Comparison of ENCODE assay signal across 1 cellular context in the genomic region with DNA sequence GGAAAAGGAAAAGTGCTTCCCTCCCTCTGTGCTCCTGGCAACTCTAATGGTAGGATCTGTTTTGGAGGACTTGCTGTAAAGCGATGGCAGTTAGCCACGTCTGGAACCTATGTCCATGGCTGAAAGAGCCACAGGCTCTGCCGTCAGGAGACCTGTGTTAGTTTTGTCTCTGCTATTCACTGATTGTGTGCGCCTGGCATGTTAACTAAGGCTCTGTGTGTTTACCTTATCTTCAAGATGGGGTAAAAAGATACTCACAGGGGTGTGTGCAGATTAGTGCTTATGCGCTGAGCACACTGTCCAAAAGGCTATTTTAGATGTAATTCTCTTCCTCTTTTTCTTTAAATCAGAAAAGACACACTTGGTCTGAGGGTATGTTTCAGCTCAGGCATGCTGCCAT.
TF ChIP-seq lines count a peak whose summit lies in the region.

No MANE protein-coding gene starts in this region.

TF ChIP-seq in K562, 482 proteins besides CTCF, POLR2A, EP300 and RAD21 (continued from another document and continues in another):
- TF ChIP-seq, protein P1, sequence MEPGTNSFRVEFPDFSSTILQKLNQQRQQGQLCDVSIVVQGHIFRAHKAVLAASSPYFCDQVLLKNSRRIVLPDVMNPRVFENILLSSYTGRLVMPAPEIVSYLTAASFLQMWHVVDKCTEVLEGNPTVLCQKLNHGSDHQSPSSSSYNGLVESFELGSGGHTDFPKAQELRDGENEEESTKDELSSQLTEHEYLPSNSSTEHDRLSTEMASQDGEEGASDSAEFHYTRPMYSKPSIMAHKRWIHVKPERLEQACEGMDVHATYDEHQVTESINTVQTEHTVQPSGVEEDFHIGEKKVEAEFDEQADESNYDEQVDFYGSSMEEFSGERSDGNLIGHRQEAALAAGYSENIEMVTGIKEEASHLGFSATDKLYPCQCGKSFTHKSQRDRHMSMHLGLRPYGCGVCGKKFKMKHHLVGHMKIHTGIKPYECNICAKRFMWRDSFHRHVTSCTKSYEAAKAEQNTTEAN (CRISPR knock-in tag; IDR thresholded peaks at IDR 0.05): no peak
- TF ChIP-seq RCOR1 (IDR thresholded peaks at IDR 0.05; ENCODE audit: borderline replicate concordance in 1 of 2, low read depth in 2 of 2, low read length in 2 of 2) (peak in 1 of 2 experiments; percentile 84; a peak in 1 of 4 replicates), ZNF12 (CRISPR knock-in tag; IDR thresholded peaks at IDR 0.05) (no peak), E2F3 (CRISPR knock-in tag; IDR thresholded peaks at IDR 0.05) (no peak), CC2D1A (IDR thresholded peaks at IDR 0.05) (0 out of 2 replicates have a peak, but pooled peaks have one; percentile 10), EP400 (IDR thresholded peaks at IDR 0.05) (no peak), CREM (IDR thresholded peaks at IDR 0.05; ENCODE audit: low read depth) (0 out of 2 replicates have a peak, but pooled peaks have one; percentile 11), ZNF583 (CRISPR knock-in tag; IDR thresholded peaks at IDR 0.05) (peak; percentile 41; the same call in 1 of the 2 replicates), ATF7 (IDR thresholded peaks at IDR 0.05) (peak; percentile 49; the same call in 1 of the 2 replicates), CBFA2T3 (IDR thresholded peaks at IDR 0.05) (peak; percentile 77), IRF2 (CRISPR knock-in tag; IDR thresholded peaks at IDR 0.05) (no peak), MBD2 (IDR thresholded peaks at IDR 0.05; ENCODE audit: borderline replicate concordance, low read depth) (no peak), SOX6 (IDR thresholded peaks at IDR 0.05) (peak; percentile 81; the same call in 1 of the 2 replicates), MTA1 (IDR thresholded peaks at IDR 0.05; ENCODE audit: borderline replicate concordance) (peak; percentile 71; the same call in 1 of the 2 replicates), MYBL2 (IDR thresholded peaks at IDR 0.05; ENCODE audit: low read depth) (no peak), MYBL2 (CRISPR knock-in tag; IDR thresholded peaks at IDR 0.05; ENCODE audit: borderline replicate concordance) (no peak), HDAC8 (tag; IDR thresholded peaks at IDR 0.05) (no peak), HOXB6 (CRISPR knock-in tag; IDR thresholded peaks at IDR 0.05; ENCODE audit: borderline replicate concordance) (no peak), NCOA6 (IDR thresholded peaks at IDR 0.05) (no peak), MTA2 (IDR thresholded peaks at IDR 0.05; ENCODE audit: low read depth) (peak; percentile 55; the same call in 1 of the 2 replicates), ZBTB7A (IDR thresholded peaks at IDR 0.05; ENCODE audit: borderline replicate concordance, control insufficient read depth, low read depth, low read length) (no peak), NCOA2 (IDR thresholded peaks at IDR 0.05; ENCODE audit: partially characterized antibody in 2 of 2) (no peak), L3MBTL2 (IDR thresholded peaks at IDR 0.05) (no peak), FOXM1 (IDR thresholded peaks at IDR 0.05; ENCODE audit: low read depth) (peak; percentile 46; the same call in 1 of the 2 replicates), FOXM1 (CRISPR knock-in tag; IDR thresholded peaks at IDR 0.05; ENCODE audit: low read depth) (no peak), U2AF2 (optimal IDR thresholded peaks at IDR 0.05; ENCODE audit: low read depth, low read length) (no peak), SMAD4 (CRISPR knock-in tag; conservative IDR thresholded peaks at IDR 0.05) (peak; percentile 63; the same call in 1 of the 2 replicates), STAT5B (CRISPR knock-in tag; IDR thresholded peaks at IDR 0.05) (no peak), TAL1 (IDR thresholded peaks at IDR 0.05) (peak; percentile 74), NRF1 (conservative IDR thresholded peaks at IDR 0.05 in 1 of 2, IDR thresholded peaks at IDR 0.05 in 1 of 2) (peak; percentile 38 to 46; a peak in 2 of 4 replicates), TARDBP (IDR thresholded peaks at IDR 0.05) (no peak), MIER1 (IDR thresholded peaks at IDR 0.05; ENCODE audit: low read depth) (no peak), SRSF1 (IDR thresholded peaks at IDR 0.05; ENCODE audit: low read depth, low read length) (no peak), MEF2D (tag; conservative IDR thresholded peaks at IDR 0.05; ENCODE audit: low read depth) (no peak), FOSL1 (tag; conservative IDR thresholded peaks at IDR 0.05) (0 out of 2 replicates have a peak, but pooled peaks have one; percentile 33), KAT7 (CRISPR knock-in tag; IDR thresholded peaks at IDR 0.05; ENCODE audit: borderline replicate concordance) (no peak), TAF7 (tag; IDR thresholded peaks at IDR 0.05) (no peak), NFYB (IDR thresholded peaks at IDR 0.05; ENCODE audit: extremely low read depth, insufficient read length) (no peak)
- TF ChIP-seq, protein P2, sequence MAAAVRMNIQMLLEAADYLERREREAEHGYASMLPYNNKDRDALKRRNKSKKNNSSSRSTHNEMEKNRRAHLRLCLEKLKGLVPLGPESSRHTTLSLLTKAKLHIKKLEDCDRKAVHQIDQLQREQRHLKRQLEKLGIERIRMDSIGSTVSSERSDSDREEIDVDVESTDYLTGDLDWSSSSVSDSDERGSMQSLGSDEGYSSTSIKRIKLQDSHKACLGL (CRISPR knock-in tag; IDR thresholded peaks at IDR 0.05; ENCODE audit: borderline replicate concordance, poor library complexity, severe bottlenecking): no peak
- TF ChIP-seq, protein P3, sequence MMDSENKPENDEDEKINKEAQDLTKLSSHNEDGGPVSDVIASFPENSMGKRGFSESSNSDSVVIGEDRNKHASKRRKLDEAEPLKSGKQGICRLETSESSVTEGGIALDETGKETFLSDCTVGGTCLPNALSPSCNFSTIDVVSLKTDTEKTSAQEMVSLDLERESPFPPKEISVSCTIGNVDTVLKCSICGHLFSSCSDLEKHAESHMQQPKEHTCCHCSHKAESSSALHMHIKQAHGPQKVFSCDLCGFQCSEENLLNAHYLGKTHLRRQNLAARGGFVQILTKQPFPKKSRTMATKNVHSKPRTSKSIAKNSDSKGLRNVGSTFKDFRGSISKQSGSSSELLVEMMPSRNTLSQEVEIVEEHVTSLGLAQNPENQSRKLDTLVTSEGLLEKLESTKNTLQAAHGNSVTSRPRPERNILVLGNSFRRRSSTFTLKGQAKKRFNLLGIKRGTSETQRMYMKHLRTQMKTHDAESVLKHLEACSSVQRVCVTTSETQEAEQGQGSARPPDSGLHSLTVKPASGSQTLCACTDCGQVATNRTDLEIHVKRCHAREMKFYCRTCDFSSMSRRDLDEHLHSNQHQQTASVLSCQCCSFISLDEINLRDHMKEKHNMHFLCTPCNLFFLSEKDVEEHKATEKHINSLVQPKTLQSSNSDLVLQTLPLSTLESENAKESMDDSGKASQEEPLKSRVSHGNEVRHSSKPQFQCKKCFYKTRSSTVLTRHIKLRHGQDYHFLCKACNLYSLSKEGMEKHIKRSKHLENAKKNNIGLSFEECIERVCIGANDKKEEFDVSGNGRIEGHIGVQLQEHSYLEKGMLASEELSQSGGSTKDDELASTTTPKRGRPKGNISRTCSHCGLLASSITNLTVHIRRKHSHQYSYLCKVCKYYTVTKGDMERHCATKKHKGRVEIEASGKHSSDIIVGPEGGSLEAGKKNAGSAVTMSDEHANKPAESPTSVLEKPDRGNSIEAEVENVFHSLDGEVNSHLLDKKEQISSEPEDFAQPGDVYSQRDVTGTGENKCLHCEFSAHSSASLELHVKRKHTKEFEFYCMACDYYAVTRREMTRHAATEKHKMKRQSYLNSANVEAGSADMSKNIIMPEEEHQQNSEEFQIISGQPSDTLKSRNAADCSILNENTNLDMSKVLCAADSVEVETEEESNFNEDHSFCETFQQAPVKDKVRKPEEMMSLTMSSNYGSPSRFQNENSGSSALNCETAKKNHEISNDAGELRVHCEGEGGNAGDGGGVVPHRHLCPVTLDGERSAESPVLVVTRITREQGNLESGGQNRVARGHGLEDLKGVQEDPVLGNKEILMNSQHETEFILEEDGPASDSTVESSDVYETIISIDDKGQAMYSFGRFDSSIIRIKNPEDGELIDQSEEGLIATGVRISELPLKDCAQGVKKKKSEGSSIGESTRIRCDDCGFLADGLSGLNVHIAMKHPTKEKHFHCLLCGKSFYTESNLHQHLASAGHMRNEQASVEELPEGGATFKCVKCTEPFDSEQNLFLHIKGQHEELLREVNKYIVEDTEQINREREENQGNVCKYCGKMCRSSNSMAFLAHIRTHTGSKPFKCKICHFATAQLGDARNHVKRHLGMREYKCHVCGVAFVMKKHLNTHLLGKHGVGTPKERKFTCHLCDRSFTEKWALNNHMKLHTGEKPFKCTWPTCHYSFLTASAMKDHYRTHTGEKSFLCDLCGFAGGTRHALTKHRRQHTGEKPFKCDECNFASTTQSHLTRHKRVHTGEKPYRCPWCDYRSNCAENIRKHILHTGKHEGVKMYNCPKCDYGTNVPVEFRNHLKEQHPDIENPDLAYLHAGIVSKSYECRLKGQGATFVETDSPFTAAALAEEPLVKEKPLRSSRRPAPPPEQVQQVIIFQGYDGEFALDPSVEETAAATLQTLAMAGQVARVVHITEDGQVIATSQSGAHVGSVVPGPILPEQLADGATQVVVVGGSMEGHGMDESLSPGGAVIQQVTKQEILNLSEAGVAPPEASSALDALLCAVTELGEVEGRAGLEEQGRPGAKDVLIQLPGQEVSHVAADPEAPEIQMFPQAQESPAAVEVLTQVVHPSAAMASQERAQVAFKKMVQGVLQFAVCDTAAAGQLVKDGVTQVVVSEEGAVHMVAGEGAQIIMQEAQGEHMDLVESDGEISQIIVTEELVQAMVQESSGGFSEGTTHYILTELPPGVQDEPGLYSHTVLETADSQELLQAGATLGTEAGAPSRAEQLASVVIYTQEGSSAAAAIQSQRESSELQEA (IDR thresholded peaks at IDR 0.05; ENCODE audit: low read depth): no peak
- TF ChIP-seq, protein P4, sequence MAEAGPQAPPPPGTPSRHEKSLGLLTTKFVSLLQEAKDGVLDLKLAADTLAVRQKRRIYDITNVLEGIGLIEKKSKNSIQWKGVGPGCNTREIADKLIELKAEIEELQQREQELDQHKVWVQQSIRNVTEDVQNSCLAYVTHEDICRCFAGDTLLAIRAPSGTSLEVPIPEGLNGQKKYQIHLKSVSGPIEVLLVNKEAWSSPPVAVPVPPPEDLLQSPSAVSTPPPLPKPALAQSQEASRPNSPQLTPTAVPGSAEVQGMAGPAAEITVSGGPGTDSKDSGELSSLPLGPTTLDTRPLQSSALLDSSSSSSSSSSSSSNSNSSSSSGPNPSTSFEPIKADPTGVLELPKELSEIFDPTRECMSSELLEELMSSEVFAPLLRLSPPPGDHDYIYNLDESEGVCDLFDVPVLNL (CRISPR knock-in tag; IDR thresholded peaks at IDR 0.05; ENCODE audit: low read depth): no peak
- TF ChIP-seq, protein P5, sequence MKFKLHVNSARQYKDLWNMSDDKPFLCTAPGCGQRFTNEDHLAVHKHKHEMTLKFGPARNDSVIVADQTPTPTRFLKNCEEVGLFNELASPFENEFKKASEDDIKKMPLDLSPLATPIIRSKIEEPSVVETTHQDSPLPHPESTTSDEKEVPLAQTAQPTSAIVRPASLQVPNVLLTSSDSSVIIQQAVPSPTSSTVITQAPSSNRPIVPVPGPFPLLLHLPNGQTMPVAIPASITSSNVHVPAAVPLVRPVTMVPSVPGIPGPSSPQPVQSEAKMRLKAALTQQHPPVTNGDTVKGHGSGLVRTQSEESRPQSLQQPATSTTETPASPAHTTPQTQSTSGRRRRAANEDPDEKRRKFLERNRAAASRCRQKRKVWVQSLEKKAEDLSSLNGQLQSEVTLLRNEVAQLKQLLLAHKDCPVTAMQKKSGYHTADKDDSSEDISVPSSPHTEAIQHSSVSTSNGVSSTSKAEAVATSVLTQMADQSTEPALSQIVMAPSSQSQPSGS (CRISPR knock-in tag; IDR thresholded peaks at IDR 0.05): no peak
- TF ChIP-seq, protein P6, sequence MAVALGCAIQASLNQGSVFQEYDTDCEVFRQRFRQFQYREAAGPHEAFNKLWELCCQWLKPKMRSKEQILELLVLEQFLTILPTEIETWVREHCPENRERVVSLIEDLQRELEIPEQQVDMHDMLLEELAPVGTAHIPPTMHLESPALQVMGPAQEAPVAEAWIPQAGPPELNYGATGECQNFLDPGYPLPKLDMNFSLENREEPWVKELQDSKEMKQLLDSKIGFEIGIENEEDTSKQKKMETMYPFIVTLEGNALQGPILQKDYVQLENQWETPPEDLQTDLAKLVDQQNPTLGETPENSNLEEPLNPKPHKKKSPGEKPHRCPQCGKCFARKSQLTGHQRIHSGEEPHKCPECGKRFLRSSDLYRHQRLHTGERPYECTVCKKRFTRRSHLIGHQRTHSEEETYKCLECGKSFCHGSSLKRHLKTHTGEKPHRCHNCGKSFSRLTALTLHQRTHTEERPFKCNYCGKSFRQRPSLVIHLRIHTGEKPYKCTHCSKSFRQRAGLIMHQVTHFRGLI (CRISPR knock-in tag; IDR thresholded peaks at IDR 0.05): no peak
- TF ChIP-seq, protein P7, sequence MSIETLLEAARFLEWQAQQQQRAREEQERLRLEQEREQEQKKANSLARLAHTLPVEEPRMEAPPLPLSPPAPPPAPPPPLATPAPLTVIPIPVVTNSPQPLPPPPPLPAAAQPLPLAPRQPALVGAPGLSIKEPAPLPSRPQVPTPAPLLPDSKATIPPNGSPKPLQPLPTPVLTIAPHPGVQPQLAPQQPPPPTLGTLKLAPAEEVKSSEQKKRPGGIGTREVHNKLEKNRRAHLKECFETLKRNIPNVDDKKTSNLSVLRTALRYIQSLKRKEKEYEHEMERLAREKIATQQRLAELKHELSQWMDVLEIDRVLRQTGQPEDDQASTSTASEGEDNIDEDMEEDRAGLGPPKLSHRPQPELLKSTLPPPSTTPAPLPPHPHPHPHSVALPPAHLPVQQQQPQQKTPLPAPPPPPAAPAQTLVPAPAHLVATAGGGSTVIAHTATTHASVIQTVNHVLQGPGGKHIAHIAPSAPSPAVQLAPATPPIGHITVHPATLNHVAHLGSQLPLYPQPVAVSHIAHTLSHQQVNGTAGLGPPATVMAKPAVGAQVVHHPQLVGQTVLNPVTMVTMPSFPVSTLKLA (conservative IDR thresholded peaks at IDR 0.05): no peak
- TF ChIP-seq, protein P8, sequence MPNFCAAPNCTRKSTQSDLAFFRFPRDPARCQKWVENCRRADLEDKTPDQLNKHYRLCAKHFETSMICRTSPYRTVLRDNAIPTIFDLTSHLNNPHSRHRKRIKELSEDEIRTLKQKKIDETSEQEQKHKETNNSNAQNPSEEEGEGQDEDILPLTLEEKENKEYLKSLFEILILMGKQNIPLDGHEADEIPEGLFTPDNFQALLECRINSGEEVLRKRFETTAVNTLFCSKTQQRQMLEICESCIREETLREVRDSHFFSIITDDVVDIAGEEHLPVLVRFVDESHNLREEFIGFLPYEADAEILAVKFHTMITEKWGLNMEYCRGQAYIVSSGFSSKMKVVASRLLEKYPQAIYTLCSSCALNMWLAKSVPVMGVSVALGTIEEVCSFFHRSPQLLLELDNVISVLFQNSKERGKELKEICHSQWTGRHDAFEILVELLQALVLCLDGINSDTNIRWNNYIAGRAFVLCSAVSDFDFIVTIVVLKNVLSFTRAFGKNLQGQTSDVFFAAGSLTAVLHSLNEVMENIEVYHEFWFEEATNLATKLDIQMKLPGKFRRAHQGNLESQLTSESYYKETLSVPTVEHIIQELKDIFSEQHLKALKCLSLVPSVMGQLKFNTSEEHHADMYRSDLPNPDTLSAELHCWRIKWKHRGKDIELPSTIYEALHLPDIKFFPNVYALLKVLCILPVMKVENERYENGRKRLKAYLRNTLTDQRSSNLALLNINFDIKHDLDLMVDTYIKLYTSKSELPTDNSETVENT (CRISPR knock-in tag; IDR thresholded peaks at IDR 0.05): no peak
- TF ChIP-seq, protein P9, sequence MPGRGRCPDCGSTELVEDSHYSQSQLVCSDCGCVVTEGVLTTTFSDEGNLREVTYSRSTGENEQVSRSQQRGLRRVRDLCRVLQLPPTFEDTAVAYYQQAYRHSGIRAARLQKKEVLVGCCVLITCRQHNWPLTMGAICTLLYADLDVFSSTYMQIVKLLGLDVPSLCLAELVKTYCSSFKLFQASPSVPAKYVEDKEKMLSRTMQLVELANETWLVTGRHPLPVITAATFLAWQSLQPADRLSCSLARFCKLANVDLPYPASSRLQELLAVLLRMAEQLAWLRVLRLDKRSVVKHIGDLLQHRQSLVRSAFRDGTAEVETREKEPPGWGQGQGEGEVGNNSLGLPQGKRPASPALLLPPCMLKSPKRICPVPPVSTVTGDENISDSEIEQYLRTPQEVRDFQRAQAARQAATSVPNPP (IDR thresholded peaks at IDR 0.05; ENCODE audit: borderline replicate concordance, insufficient read depth, insufficient read length): no peak
